33 cellular contexts compared by ENCODE assay signal in genomic region chr3:4882548-4882947, GRCh38.
"Had no signal": no experiment of that assay in that cellular context is flagged by ENCODE, and none has a peak within 500 bp of the region (broad histone marks: within the 10 kb centered on the region; RNA-seq: fewer than 3 reads in every experiment).

No MANE protein-coding gene starts in this region.

- ATAC-seq: activated naive CD4-positive, alpha-beta T cell treated with anti-CD3 and anti-CD28 coated beads, Interleukin-2, amount 50 U/mL, for 72 hours; activated naive CD8-positive, alpha-beta T cell treated with anti-CD3 and anti-CD28 coated beads, Interleukin-2, amount 50 U/mL, for 24 hours; activated T-cell treated with anti-CD3 and anti-CD28 coated beads, Interleukin-2, amount 50 U/mL, for 4 hours; activated T-cell treated with anti-CD3 and anti-CD28 coated beads, Interleukin-2, amount 50 U/mL, for 72 hours; activated T-helper 17 cell treated with anti-CD3 and anti-CD28 coated beads, Interleukin-2, amount 50 U/mL, for 72 hours; body of pancreas had no signal

- H3K4me3 ChIP-seq: adrenal gland, ascending aorta, body of pancreas, breast epithelium, cardiac muscle cell had no signal

- H3K36me3 ChIP-seq: adrenal gland, ascending aorta, brain microvascular endothelial cell, breast epithelium, cardiac muscle cell had no signal

- H3K27ac ChIP-seq: adrenal gland, ascending aorta, body of pancreas, brain microvascular endothelial cell, breast epithelium, cardiac muscle cell had no signal

- H3K9me3 ChIP-seq: adrenal gland, ascending aorta, body of pancreas, breast epithelium had no signal

- FAIRE-seq: astrocyte, bronchial epithelial cell had no signal

- H3K4me1 ChIP-seq: adrenal gland, ascending aorta, breast epithelium had no signal

- H3K27me3 ChIP-seq: adrenal gland, ascending aorta, body of pancreas, brain microvascular endothelial cell, breast epithelium, cardiac muscle cell had no signal

- DNase-seq: activated effector memory CD4-positive, alpha-beta T cell treated with anti-CD3 and anti-CD28 coated beads, Interleukin-2, amount 50 U/mL, for 16 hours; activated effector memory CD4-positive, alpha-beta T cell treated with Interleukin-2 at 50 U/mL for 16 hours; activated gamma-delta T cell; activated gamma-delta T cell treated with Interleukin-2 at 50 U/mL for 16 hours; activated naive CD4-positive, alpha-beta T cell; activated naive CD4-positive, alpha-beta T cell treated with anti-CD3 and anti-CD28 coated beads for 36 hours; activated naive CD4-positive, alpha-beta T cell treated with anti-CD3 and anti-CD28 coated beads, Interleukin-2, amount 10 ng/mL, durations not matched to agents 7 days and 5 days; activated naive CD4-positive, alpha-beta T cell treated with anti-CD3 and anti-CD28 coated beads, Interleukin-2, amount 50 U/mL, for 16 hours; activated naive CD4-positive, alpha-beta T cell treated with Interleukin-2 at 50 U/mL for 16 hours; activated naive CD8-positive, alpha-beta T cell treated with anti-CD3 and anti-CD28 coated beads for 36 hours; activated naive CD8-positive, alpha-beta T cell treated with anti-CD3 and anti-CD28 coated beads, Interleukin-2, amount 10 ng/mL, durations not matched to agents 7 days and 5 days; activated naive CD8-positive, alpha-beta T cell treated with anti-CD3 and anti-CD28 coated beads, Interleukin-2, amount 50 U/mL, for 24 hours; activated T-cell treated with anti-CD3 and anti-CD28 coated beads, Interleukin-2, amount 50 U/mL, for 1 hour; activated T-cell treated with anti-CD3 and anti-CD28 coated beads, Interleukin-2, amount 50 U/mL, for 24 hours; activated T-cell treated with anti-CD3 and anti-CD28 coated beads, Interleukin-2, amount 50 U/mL, for 4 hours; activated T-cell treated with anti-CD3 and anti-CD28 coated beads, Interleukin-2, amount 50 U/mL, for 48 hours; activated T-cell treated with anti-CD3 and anti-CD28 coated beads, Interleukin-2, amount 50 U/mL, for 72 hours; adrenal gland; amniotic stem cell; anterior cingulate cortex; aorta; body of pancreas; brain microvascular endothelial cell; caudate nucleus; central memory CD4-positive, alpha-beta T cell; cerebellar nuclear complex had no signal
